ENCODE assay signal across 12 cellular contexts in genomic region chr6:137731960-137732616, GRCh38.
DNase-seq lines count a peak whose midpoint lies in the region; ATAC-seq, FAIRE-seq and TF ChIP-seq lines count a peak whose summit lies in the region.
"Had no signal": no experiment of that assay in that cellular context is flagged by ENCODE, and none has a peak within 500 bp of the region (broad histone marks: within the 10 kb centered on the region; RNA-seq: fewer than 3 reads in every experiment).

No MANE protein-coding gene starts in this region.

- no peaks in the 10 kb centered on the region for H3K79me2 ChIP-seq in HepG2 (ENCODE audit: insufficient read depth, low read length)

- H3K4me1 Mint-ChIP-seq in CD14-positive monocyte = peaks cover 74% of the 10 kb centered on the region

- no peaks in the 10 kb centered on the region for H3K27me3 Mint-ChIP-seq in CD14-positive monocyte (ENCODE audit: low read depth in 3 of 3)

- no peak overlapping the region for H2AFZ ChIP-seq in HepG2 (ENCODE audit: low read length)

- peak overlapping the region; percentile 73 to 93 (median 85) for H3K27ac Mint-ChIP-seq in CD14-positive monocyte
- H3K27ac Mint-ChIP-seq: CD8-positive, alpha-beta T cell had no signal

- peak overlapping the region; percentile 60 for H3K4me2 ChIP-seq in HepG2 (ENCODE audit: low read depth, low read length)

- intact Hi-C loops in CD14-positive monocyte (cut with micrococcal nuclease) (loop anchor here in 1 of 2 donors (5.0 kb wide), 1 partner anchor 35 kb away; no protein-coding TSS in a partner anchor), HepG2 (cut with micrococcal nuclease; ENCODE audit: unreplicated experiment) (loop anchor here (1.0 to 2.0 kb wide), 6 partner anchors 9 to 375 kb away; partner anchors contain the start of gene TNFAIP3)

- peak overlapping the region; percentile 89 for H3K27ac ChIP-seq in HepG2 (ENCODE audit: extremely low read length, insufficient read depth, low read length)

- H3K4me1 ChIP-seq in adipocyte (ENCODE audit: control insufficient read depth, insufficient read depth, low read length) = peaks cover 61% of the 10 kb centered on the region
- H3K4me1 ChIP-seq in HepG2 (ENCODE audit: insufficient read depth, low read length) = peaks cover 100% of the 10 kb centered on the region

- H4K20me1 ChIP-seq in HepG2 (ENCODE audit: insufficient read depth, low read length) = no peaks in the 10 kb centered on the region

- H3K4me3 ChIP-seq in LNCaP clone FGC (ENCODE audit: low read depth, low read length) = no peak overlapping the region
- no peak overlapping the region for H3K4me3 ChIP-seq in adipocyte (ENCODE audit: low read length)
- peak overlapping the region in 1 of 3 experiments; percentile 42; a peak in 1 of 6 replicates for H3K4me3 ChIP-seq in HepG2 (replicated peaks in 1 of 3; ENCODE audit: insufficient read depth in 1 of 3, low read depth in 2 of 3, low read length in 3 of 3)

- ATAC-seq in HepG2 (peak; percentile 91), HG03571 (IDR thresholded peaks at IDR 0.05; ENCODE audit: unreplicated experiment) (no peak)
- ATAC-seq: CD8-positive, alpha-beta T cell had no signal

- 2% methylated on average over 4 of the region's 4 CpGs for WGBS in HepG2 (ENCODE audit: low lambda C conversion rate)

- H3K9me3 ChIP-seq in adipocyte (ENCODE audit: control insufficient read depth, low read length) (no peaks in the 10 kb centered on the region), HepG2 (ENCODE audit: low read length) (no peaks in the 10 kb centered on the region)

- no peak for TF ChIP-seq CTCF in CD14-positive monocyte (IDR thresholded peaks at IDR 0.05)
- no peak for TF ChIP-seq CTCF in LNCaP clone FGC (IDR thresholded peaks at IDR 0.05; ENCODE audit: control insufficient read depth, extremely low read depth, insufficient read depth)
- no peak for TF ChIP-seq CTCF in HepG2 (CRISPR knock-in tag; IDR thresholded peaks at IDR 0.05)

- peak overlapping the region; percentile 34 for H3K9ac ChIP-seq in adipocyte (ENCODE audit: low read length)
- H3K9ac ChIP-seq in HepG2 (ENCODE audit: insufficient read depth, low read depth, low read length) = peak overlapping the region; percentile 61

- H3K27me3 ChIP-seq in adipocyte (replicated peaks; ENCODE audit: control insufficient read depth, insufficient read depth, low read length) (no peaks in the 10 kb centered on the region), HepG2 (ENCODE audit: control insufficient read depth in 1 of 2, insufficient read depth in 2 of 2, low read length in 2 of 2) (no peaks in the 10 kb centered on the region)

- TF ChIP-seq EP300 in HepG2 (IDR thresholded peaks at IDR 0.05; ENCODE audit: low read depth in 2 of 2, low read length in 2 of 2) (peak; percentile 77 to 99; a peak in 3 of 4 replicates), HepG2 (CRISPR knock-in tag; IDR thresholded peaks at IDR 0.05; ENCODE audit: borderline replicate concordance) (peak; percentile 96)

- in situ Hi-C loops in HepG2 (cut with HindIII; ENCODE audit: extremely low pct_ligation_motif_present, low pct_unique_long_range_greater_than_20kb) = loop anchor here (5.0 kb wide), 1 partner anchor 70 kb away; no protein-coding TSS in a partner anchor

- TF ChIP-seq POLR2A in HepG2 (IDR thresholded peaks at IDR 0.05; ENCODE audit: insufficient read depth in 1 of 2, low read depth in 2 of 2, low read length in 2 of 2) = peak in 1 of 2 experiments; percentile 49; a peak in 2 of 4 replicates

- POLR2A ChIA-PET in HepG2 (lab: Yijun Ruan, JAX) = interaction anchor here (1.0 to 3.7 kb wide), 9 partner anchors 9 to 141 kb away, joined by 3 to 42 read pairs (median 5); no protein-coding TSS in a partner anchor

- H3K9me3 Mint-ChIP-seq in CD14-positive monocyte = no peaks in the 10 kb centered on the region
- H3K9me3 Mint-ChIP-seq: CD8-positive, alpha-beta T cell had no signal

- DNase-seq in CD14-positive monocyte (ENCODE audit: low spot score) = no peak
- peak; percentile 52 for DNase-seq in LNCaP clone FGC (ENCODE audit: low read depth)
- DNase-seq in adipocyte (ENCODE audit: low read depth) = peak; percentile 73
- DNase-seq in HepG2 (ENCODE audit: low spot score) = peak; percentile 99
- DNase-seq in mucosa of gallbladder (ENCODE audit: low spot score) = no peak
- DNase-seq in T-helper 1 cell = no peak
- DNase-seq in superior temporal gyrus (ENCODE audit: extremely low spot score) = no peak
- DNase-seq: activated CD4-positive, alpha-beta T cell treated with anti-CD3 and anti-CD28 coated beads for 1 hour; CD8-positive, alpha-beta T cell; stimulated activated naive CD4-positive, alpha-beta T cell had no signal

- peak; percentile 23; the same call in 1 of the 2 replicates for TF ChIP-seq RAD21 in HepG2 (CRISPR knock-in tag; IDR thresholded peaks at IDR 0.05)

- H3K36me3 Mint-ChIP-seq in CD14-positive monocyte = no peaks in the 10 kb centered on the region
- H3K36me3 Mint-ChIP-seq: CD8-positive, alpha-beta T cell had no signal

- CTCF ChIA-PET in HepG2 (lab: Yijun Ruan, JAX; ENCODE audit: low intra/inter-chr PET ratio, low total read pairs) = no interaction called here

- no TSS peak for BruUV-seq in HepG2 (replicated peaks; lab: Mats Ljungman, UMichigan)

- H3K36me3 ChIP-seq in adipocyte (ENCODE audit: control insufficient read depth, insufficient read depth, low read length, severe bottlenecking) = no peaks in the 10 kb centered on the region
- no peaks in the 10 kb centered on the region for H3K36me3 ChIP-seq in HepG2 (replicated peaks in 1 of 2; ENCODE audit: control insufficient read depth in 1 of 2, insufficient read depth in 2 of 2, low read length in 2 of 2)

- H3K4me3 Mint-ChIP-seq in CD14-positive monocyte = peak overlapping the region in 1 of 2 donors; percentile 65
- H3K4me3 Mint-ChIP-seq: CD8-positive, alpha-beta T cell had no signal

- FAIRE-seq in HepG2 (lab: Jason Lieb, UNC) = peak; percentile 90
- FAIRE-seq: GM12892 had no signal

TF ChIP-seq in HepG2, 621 proteins besides CTCF, POLR2A, EP300 and RAD21 (continues in another document):
- TF ChIP-seq TBX3 (IDR thresholded peaks at IDR 0.05; ENCODE audit: borderline replicate concordance) (peak; percentile 64; the same call in 1 of the 2 replicates), KLF6 (CRISPR knock-in tag; IDR thresholded peaks at IDR 0.05) (peak; percentile 46; the same call in 1 of the 2 replicates), EEA1 (CRISPR knock-in tag; IDR thresholded peaks at IDR 0.05; ENCODE audit: borderline replicate concordance) (no peak), ZNF761 (CRISPR knock-in tag; conservative IDR thresholded peaks at IDR 0.05) (no peak), ZNF672 (CRISPR knock-in tag; IDR thresholded peaks at IDR 0.05) (no peak), GTF2F1 (IDR thresholded peaks at IDR 0.05; ENCODE audit: low read length) (no peak), ZMYM2 (CRISPR knock-in tag; IDR thresholded peaks at IDR 0.05) (peak; percentile 73; the same call in 1 of the 2 replicates), AKAP8 (CRISPR knock-in tag; IDR thresholded peaks at IDR 0.05) (no peak), POGZ (CRISPR knock-in tag; IDR thresholded peaks at IDR 0.05) (peak; percentile 94), CREBL2 (CRISPR knock-in tag; IDR thresholded peaks at IDR 0.05; ENCODE audit: borderline replicate concordance) (no peak), ZMAT3 (CRISPR knock-in tag; conservative IDR thresholded peaks at IDR 0.05) (no peak), RNF2 (conservative IDR thresholded peaks at IDR 0.05; ENCODE audit: low read depth) (no peak), GZF1 (CRISPR knock-in tag; IDR thresholded peaks at IDR 0.05) (no peak), TAF15 (IDR thresholded peaks at IDR 0.05; ENCODE audit: low read depth, low read length, poor library complexity, severe bottlenecking) (no peak)

Comparison
In these comparisons a context has a peak if more than half of its experiments do, and no peak if none do; other contexts are left out.
1. DNase-seq: peak in LNCaP clone FGC (single experiment), adipocyte (single experiment) and HepG2 (single experiment); none in CD14-positive monocyte (single experiment), mucosa of gallbladder (single experiment), T-helper 1 cell (0 of 5) and superior temporal gyrus (single experiment).